In the genomic region with DNA sequence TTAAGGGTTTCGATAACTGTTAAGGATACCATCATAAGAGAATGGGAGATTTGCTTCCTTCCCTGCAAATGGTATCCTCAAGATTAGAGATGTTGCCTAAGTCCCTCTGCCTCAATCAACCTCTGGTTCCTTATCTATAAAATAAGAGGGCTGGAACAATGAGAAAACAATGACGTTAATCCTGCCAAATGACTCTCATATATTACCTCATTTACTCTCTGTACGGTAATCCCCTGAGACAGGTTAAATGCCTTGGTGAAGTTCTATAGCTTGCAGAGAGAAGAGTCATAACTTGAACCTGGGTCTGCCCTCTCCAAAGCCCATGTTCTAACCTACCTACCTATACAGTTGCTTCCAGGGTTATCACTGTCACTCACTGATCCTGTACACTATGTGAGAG, we compare ENCODE assay signal across 1 cellular context.
TF ChIP-seq lines count a peak whose summit lies in the region.

No MANE protein-coding gene starts in this region.

TF ChIP-seq in HEK293, 187 proteins besides CTCF, POLR2A, EP300 and RAD21 (continued from another document and continues in another):
- no peak for TF ChIP-seq ZBTB11 (tag by site-specific recombination; conservative IDR thresholded peaks at IDR 0.05; ENCODE audit: low read depth)
- peak; percentile 60 for TF ChIP-seq ZEB2 (tag by site-specific recombination; IDR thresholded peaks at IDR 0.05)
- no peak for TF ChIP-seq ZNF266 (tag by site-specific recombination; IDR thresholded peaks at IDR 0.05; ENCODE audit: low read depth)
- TF ChIP-seq ZNF366 (tag by site-specific recombination; conservative IDR thresholded peaks at IDR 0.05): peak; percentile 83
- TF ChIP-seq ZSCAN4 (tag by site-specific recombination; IDR thresholded peaks at IDR 0.05): no peak
- TF ChIP-seq, protein P1, sequence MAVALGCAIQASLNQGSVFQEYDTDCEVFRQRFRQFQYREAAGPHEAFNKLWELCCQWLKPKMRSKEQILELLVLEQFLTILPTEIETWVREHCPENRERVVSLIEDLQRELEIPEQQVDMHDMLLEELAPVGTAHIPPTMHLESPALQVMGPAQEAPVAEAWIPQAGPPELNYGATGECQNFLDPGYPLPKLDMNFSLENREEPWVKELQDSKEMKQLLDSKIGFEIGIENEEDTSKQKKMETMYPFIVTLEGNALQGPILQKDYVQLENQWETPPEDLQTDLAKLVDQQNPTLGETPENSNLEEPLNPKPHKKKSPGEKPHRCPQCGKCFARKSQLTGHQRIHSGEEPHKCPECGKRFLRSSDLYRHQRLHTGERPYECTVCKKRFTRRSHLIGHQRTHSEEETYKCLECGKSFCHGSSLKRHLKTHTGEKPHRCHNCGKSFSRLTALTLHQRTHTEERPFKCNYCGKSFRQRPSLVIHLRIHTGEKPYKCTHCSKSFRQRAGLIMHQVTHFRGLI (tag by site-specific recombination; IDR thresholded peaks at IDR 0.05): no peak
- no peak for TF ChIP-seq ZNF501 (tag by site-specific recombination; IDR thresholded peaks at IDR 0.05)
- TF ChIP-seq SP2 (tag by site-specific recombination; IDR thresholded peaks at IDR 0.05): peak; percentile 20; the same call in 1 of the 2 replicates
- TF ChIP-seq ZNF596 (tag by site-specific recombination; IDR thresholded peaks at IDR 0.05): no peak
- TF ChIP-seq ZXDB (tag by site-specific recombination; IDR thresholded peaks at IDR 0.05): 0 out of 2 replicates have a peak, but pooled peaks have one; percentile 21
- TF ChIP-seq ZNF24 (tag by site-specific recombination; IDR thresholded peaks at IDR 0.05): peak; percentile 43; the same call in 1 of the 2 replicates
- TF ChIP-seq ZNF521 (tag by site-specific recombination; IDR thresholded peaks at IDR 0.05): no peak
- 0 out of 2 replicates have a peak, but pooled peaks have one; percentile 54 for TF ChIP-seq ZNF335 (tag by site-specific recombination; conservative IDR thresholded peaks at IDR 0.05)
- TF ChIP-seq ZNF114 (tag by site-specific recombination; IDR thresholded peaks at IDR 0.05): no peak
- no peak for TF ChIP-seq ZNF221 (tag by site-specific recombination; IDR thresholded peaks at IDR 0.05; ENCODE audit: borderline replicate concordance)
- TF ChIP-seq, protein P2, sequence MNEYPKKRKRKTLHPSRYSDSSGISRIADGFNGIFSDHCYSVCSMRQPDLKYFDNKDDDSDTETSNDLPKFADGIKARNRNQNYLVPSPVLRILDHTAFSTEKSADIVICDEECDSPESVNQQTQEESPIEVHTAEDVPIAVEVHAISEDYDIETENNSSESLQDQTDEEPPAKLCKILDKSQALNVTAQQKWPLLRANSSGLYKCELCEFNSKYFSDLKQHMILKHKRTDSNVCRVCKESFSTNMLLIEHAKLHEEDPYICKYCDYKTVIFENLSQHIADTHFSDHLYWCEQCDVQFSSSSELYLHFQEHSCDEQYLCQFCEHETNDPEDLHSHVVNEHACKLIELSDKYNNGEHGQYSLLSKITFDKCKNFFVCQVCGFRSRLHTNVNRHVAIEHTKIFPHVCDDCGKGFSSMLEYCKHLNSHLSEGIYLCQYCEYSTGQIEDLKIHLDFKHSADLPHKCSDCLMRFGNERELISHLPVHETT (tag by site-specific recombination; IDR thresholded peaks at IDR 0.05): 0 out of 2 replicates have a peak, but pooled peaks have one; percentile 56
- peak; percentile 97 for TF ChIP-seq ZNF629 (tag by site-specific recombination; IDR thresholded peaks at IDR 0.05)
- TF ChIP-seq ZNF140 (tag by site-specific recombination; IDR thresholded peaks at IDR 0.05): no peak
- peak; percentile 34; the same call in 1 of the 2 replicates for TF ChIP-seq WT1 (tag by site-specific recombination; IDR thresholded peaks at IDR 0.05)
- TF ChIP-seq, protein P3, sequence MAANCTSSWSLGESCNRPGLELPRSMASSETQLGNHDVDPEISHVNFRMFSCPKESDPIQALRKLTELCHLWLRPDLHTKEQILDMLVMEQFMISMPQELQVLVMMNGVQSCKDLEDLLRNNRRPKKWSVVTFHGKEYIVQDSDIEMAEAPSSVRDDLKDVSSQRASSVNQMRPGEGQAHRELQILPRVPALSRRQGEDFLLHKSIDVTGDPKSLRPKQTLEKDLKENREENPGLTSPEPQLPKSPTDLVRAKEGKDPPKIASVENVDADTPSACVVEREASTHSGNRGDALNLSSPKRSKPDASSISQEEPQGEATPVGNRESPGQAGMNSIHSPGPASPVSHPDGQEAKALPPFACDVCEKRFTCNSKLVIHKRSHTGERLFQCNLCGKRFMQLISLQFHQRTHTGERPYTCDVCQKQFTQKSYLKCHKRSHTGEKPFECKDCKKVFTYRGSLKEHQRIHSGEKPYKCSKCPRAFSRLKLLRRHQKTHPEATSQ (tag by site-specific recombination; IDR thresholded peaks at IDR 0.05): no peak
- TF ChIP-seq BCL11A (tag by site-specific recombination; IDR thresholded peaks at IDR 0.05; ENCODE audit: low read depth): no peak
- peak; percentile 49; the same call in 1 of the 2 replicates for TF ChIP-seq KLF8 (tag by site-specific recombination; IDR thresholded peaks at IDR 0.05)
- TF ChIP-seq INSM2 (tag by site-specific recombination; IDR thresholded peaks at IDR 0.05): peak; percentile 75; the same call in 1 of the 2 replicates
- TF ChIP-seq FEZF1 (tag by site-specific recombination; IDR thresholded peaks at IDR 0.05): peak; percentile 90
- 0 out of 2 replicates have a peak, but pooled peaks have one; percentile 24 for TF ChIP-seq KLF17 (tag by site-specific recombination; IDR thresholded peaks at IDR 0.05)
- peak; percentile 61 for TF ChIP-seq KLF10 (tag by site-specific recombination; IDR thresholded peaks at IDR 0.05)
- TF ChIP-seq GFI1B (tag by site-specific recombination; IDR thresholded peaks at IDR 0.05): peak; percentile 54; the same call in 1 of the 2 replicates
- peak; percentile 74 for TF ChIP-seq ZBTB21 (tag by site-specific recombination; IDR thresholded peaks at IDR 0.05)
- TF ChIP-seq, protein P4, sequence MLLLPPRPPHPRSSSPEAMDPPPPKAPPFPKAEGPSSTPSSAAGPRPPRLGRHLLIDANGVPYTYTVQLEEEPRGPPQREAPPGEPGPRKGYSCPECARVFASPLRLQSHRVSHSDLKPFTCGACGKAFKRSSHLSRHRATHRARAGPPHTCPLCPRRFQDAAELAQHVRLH (tag by site-specific recombination; IDR thresholded peaks at IDR 0.05): no peak
- peak; percentile 31; the same call in 1 of the 2 replicates for TF ChIP-seq ZNF391 (tag by site-specific recombination; IDR thresholded peaks at IDR 0.05; ENCODE audit: borderline replicate concordance, low read depth)
- peak; percentile 66; the same call in 1 of the 2 replicates for TF ChIP-seq GLI2 (tag by site-specific recombination; IDR thresholded peaks at IDR 0.05; ENCODE audit: borderline replicate concordance, low read depth)
- TF ChIP-seq, protein P5, sequence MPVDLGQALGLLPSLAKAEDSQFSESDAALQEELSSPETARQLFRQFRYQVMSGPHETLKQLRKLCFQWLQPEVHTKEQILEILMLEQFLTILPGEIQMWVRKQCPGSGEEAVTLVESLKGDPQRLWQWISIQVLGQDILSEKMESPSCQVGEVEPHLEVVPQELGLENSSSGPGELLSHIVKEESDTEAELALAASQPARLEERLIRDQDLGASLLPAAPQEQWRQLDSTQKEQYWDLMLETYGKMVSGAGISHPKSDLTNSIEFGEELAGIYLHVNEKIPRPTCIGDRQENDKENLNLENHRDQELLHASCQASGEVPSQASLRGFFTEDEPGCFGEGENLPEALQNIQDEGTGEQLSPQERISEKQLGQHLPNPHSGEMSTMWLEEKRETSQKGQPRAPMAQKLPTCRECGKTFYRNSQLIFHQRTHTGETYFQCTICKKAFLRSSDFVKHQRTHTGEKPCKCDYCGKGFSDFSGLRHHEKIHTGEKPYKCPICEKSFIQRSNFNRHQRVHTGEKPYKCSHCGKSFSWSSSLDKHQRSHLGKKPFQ (tag by site-specific recombination; IDR thresholded peaks at IDR 0.05): no peak
- no peak for TF ChIP-seq ZNF561 (tag by site-specific recombination; IDR thresholded peaks at IDR 0.05; ENCODE audit: borderline replicate concordance)
- TF ChIP-seq, protein P6, sequence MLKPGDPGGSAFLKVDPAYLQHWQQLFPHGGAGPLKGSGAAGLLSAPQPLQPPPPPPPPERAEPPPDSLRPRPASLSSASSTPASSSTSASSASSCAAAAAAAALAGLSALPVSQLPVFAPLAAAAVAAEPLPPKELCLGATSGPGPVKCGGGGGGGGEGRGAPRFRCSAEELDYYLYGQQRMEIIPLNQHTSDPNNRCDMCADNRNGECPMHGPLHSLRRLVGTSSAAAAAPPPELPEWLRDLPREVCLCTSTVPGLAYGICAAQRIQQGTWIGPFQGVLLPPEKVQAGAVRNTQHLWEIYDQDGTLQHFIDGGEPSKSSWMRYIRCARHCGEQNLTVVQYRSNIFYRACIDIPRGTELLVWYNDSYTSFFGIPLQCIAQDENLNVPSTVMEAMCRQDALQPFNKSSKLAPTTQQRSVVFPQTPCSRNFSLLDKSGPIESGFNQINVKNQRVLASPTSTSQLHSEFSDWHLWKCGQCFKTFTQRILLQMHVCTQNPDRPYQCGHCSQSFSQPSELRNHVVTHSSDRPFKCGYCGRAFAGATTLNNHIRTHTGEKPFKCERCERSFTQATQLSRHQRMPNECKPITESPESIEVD (tag by site-specific recombination; IDR thresholded peaks at IDR 0.05): 0 out of 2 replicates have a peak, but pooled peaks have one; percentile 32
- TF ChIP-seq, protein P7, sequence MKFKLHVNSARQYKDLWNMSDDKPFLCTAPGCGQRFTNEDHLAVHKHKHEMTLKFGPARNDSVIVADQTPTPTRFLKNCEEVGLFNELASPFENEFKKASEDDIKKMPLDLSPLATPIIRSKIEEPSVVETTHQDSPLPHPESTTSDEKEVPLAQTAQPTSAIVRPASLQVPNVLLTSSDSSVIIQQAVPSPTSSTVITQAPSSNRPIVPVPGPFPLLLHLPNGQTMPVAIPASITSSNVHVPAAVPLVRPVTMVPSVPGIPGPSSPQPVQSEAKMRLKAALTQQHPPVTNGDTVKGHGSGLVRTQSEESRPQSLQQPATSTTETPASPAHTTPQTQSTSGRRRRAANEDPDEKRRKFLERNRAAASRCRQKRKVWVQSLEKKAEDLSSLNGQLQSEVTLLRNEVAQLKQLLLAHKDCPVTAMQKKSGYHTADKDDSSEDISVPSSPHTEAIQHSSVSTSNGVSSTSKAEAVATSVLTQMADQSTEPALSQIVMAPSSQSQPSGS (tag by site-specific recombination; IDR thresholded peaks at IDR 0.05; ENCODE audit: low read depth): peak; percentile 69
- TF ChIP-seq IKZF3 (tag by site-specific recombination; IDR thresholded peaks at IDR 0.05): peak; percentile 49; the same call in 1 of the 2 replicates
- TF ChIP-seq ZSCAN16 (tag by site-specific recombination; IDR thresholded peaks at IDR 0.05): no peak
- TF ChIP-seq SP7 (tag by site-specific recombination; IDR thresholded peaks at IDR 0.05): peak; percentile 77
- peak; percentile 26; the same call in 1 of the 2 replicates for TF ChIP-seq ZNF394 (tag by site-specific recombination; IDR thresholded peaks at IDR 0.05; ENCODE audit: borderline replicate concordance)
- TF ChIP-seq ZSCAN23 (tag by site-specific recombination; IDR thresholded peaks at IDR 0.05): 0 out of 2 replicates have a peak, but pooled peaks have one; percentile 49
